ENCODE assay signal across 8 cellular contexts in genomic region chr2:113894156-113894743, GRCh38. TPM values are rescaled to one million over a fixed set of nuclear protein-coding genes. Genes with fewer than 3 reads are reported as not detected.
A peak's percentile ranks its signal among the peaks of the same experiment; 100 is the strongest.
DNase-seq lines count a peak whose midpoint lies in the region; ATAC-seq, FAIRE-seq and TF ChIP-seq lines count a peak whose summit lies in the region.

No MANE protein-coding gene starts in this region.

- H3K27me3 ChIP-seq in ACC112 (ENCODE audit: insufficient read depth, low read length) (no peaks in the 10 kb centered on the region), keratinocyte (ENCODE audit: control insufficient read depth, extremely low read depth, insufficient read depth, low read length) (no peaks in the 10 kb centered on the region)

- H3K27ac ChIP-seq in ACC112 (ENCODE audit: low read depth, low read length) (peak overlapping the region; percentile 65), HEK293 (ENCODE audit: extremely low read depth, low read depth, low read length) (peak overlapping the region; percentile 25; the same call in 1 of the 2 replicates), keratinocyte (ENCODE audit: control insufficient read depth, insufficient read depth, low read length) (peak overlapping the region; percentile 75)

- peak; percentile 88 for FAIRE-seq in keratinocyte (lab: Jason Lieb, UNC)

- no peaks in the 10 kb centered on the region for H3K27me3 Mint-ChIP-seq in activated CD4-positive, alpha-beta memory T cell treated with anti-CD3 and anti-CD28 coated beads for 36 hours

- H3K9me1 ChIP-seq in keratinocyte (ENCODE audit: control insufficient read depth, extremely low read depth, insufficient read depth, low read length) = peaks cover 5% of the 10 kb centered on the region

- H2AFZ ChIP-seq in ACC112 (ENCODE audit: low read length, unreplicated experiment) = no peak overlapping the region
- no peak overlapping the region for H2AFZ ChIP-seq in keratinocyte (ENCODE audit: control insufficient read depth, low read length)

- no peak for DNase-seq in activated CD4-positive, alpha-beta memory T cell treated with anti-CD3 and anti-CD28 coated beads for 36 hours
- DNase-seq in keratinocyte (ENCODE audit: low read depth, low spot score) (no peak), NCI-H1436 (lab: John Stamatoyannopoulos, UW) (no peak)

- H3K4me1 Mint-ChIP-seq in activated CD4-positive, alpha-beta memory T cell treated with anti-CD3 and anti-CD28 coated beads for 36 hours (ENCODE audit: low read depth) = peaks cover 72% of the 10 kb centered on the region

- H3K9me3 ChIP-seq in HEK293 (ENCODE audit: control insufficient read depth, insufficient read depth, low read depth, low read length) (no peaks in the 10 kb centered on the region), keratinocyte (ENCODE audit: control insufficient read depth, low read depth, low read length) (no peaks in the 10 kb centered on the region)

- H3K4me3 ChIP-seq in ACC112 (ENCODE audit: low read depth, low read length) (peak overlapping the region; percentile 57), HEK293 (ENCODE audit: low read depth, low read length) (no peak overlapping the region), keratinocyte (ENCODE audit: control insufficient read depth in 2 of 3, extremely low read depth in 1 of 3, insufficient read depth in 2 of 3, low read depth in 1 of 3, low read length in 3 of 3) (peak overlapping the region in 2 of 3 experiments; percentile 36 to 40)

- intact Hi-C loops in activated CD4-positive, alpha-beta memory T cell treated with anti-CD3 and anti-CD28 coated beads for 36 hours (cut with micrococcal nuclease) = loop anchor here (2.0 kb wide), 1 partner anchor 17 kb away; no protein-coding TSS in a partner anchor

- POLR2A ChIA-PET in HEK293 (lab: Yijun Ruan, JAX) = interaction anchor here (1.5 to 2.5 kb wide), 2 partner anchors 12 to 138 kb away, joined by 5 to 7 read pairs; partner anchors contain the start of gene SLC35F5
- POLR2A ChIA-PET in activated CD4-positive, alpha-beta memory T cell treated with anti-CD3 and anti-CD28 coated beads for 36 hours (lab: Charles Lee) = interaction anchor here (1.0 to 2.4 kb wide), 5 partner anchors 13 to 138 kb away, joined by 3 to 10 read pairs (median 7); partner anchors contain the start of gene SLC35F5

- H3K9ac ChIP-seq in keratinocyte (ENCODE audit: control insufficient read depth, extremely low read depth, insufficient read depth, low read length) = peak overlapping the region; percentile 57

- peak overlapping the region; percentile 89 for H3K4me3 Mint-ChIP-seq in activated CD4-positive, alpha-beta memory T cell treated with anti-CD3 and anti-CD28 coated beads for 36 hours

- H3K9me3 Mint-ChIP-seq in activated CD4-positive, alpha-beta memory T cell treated with anti-CD3 and anti-CD28 coated beads for 36 hours = no peaks in the 10 kb centered on the region

- peaks cover 92% of the 10 kb centered on the region for H3K79me2 ChIP-seq in ACC112 (ENCODE audit: control insufficient read depth, insufficient read depth, low read length, unreplicated experiment)
- H3K79me2 ChIP-seq in keratinocyte (ENCODE audit: control insufficient read depth, insufficient read depth, low read length) = peaks cover 93% of the 10 kb centered on the region

- dilution Hi-C loops in keratinocyte (cut with MboI; ENCODE audit: extremely low pct_ligation_motif_present, low sequenced_read_pairs) = no loop called here

- CTCF ChIA-PET in HEK293 (lab: Yijun Ruan, JAX) = interaction anchor here (0.6 to 0.9 kb wide), 4 partner anchors 25 to 193 kb away, joined by 3 to 4 read pairs (median 4); no protein-coding TSS in a partner anchor
- CTCF ChIA-PET in activated CD4-positive, alpha-beta memory T cell treated with anti-CD3 and anti-CD28 coated beads for 36 hours (lab: Charles Lee) = interaction anchor here (0.7 to 1.5 kb wide), 8 partner anchors 12 to 290 kb away, joined by 3 to 5 read pairs (median 3); partner anchors contain the start of gene SLC35F5

- TF ChIP-seq CTCF in HEK293 (tag by site-specific recombination; IDR thresholded peaks at IDR 0.05) (no peak), keratinocyte (optimal IDR thresholded peaks at IDR 0.05 in 1 of 3, IDR thresholded peaks at IDR 0.05 in 1 of 3, conservative IDR thresholded peaks at IDR 0.05 in 1 of 3; ENCODE audit: extremely low read depth in 1 of 3, insufficient read depth in 2 of 3, low read length in 3 of 3) (no peak)

- peak overlapping the region; percentile 94 for H3K27ac Mint-ChIP-seq in activated CD4-positive, alpha-beta memory T cell treated with anti-CD3 and anti-CD28 coated beads for 36 hours

- H3K4me2 ChIP-seq in keratinocyte (ENCODE audit: control insufficient read depth, extremely low read depth, insufficient read depth, low read depth, low read length) = peak overlapping the region; percentile 91

- peaks cover 49% of the 10 kb centered on the region for H3K36me3 Mint-ChIP-seq in activated CD4-positive, alpha-beta memory T cell treated with anti-CD3 and anti-CD28 coated beads for 36 hours

- ATAC-seq in GM18868 (IDR thresholded peaks at IDR 0.05; ENCODE audit: unreplicated experiment) (no peak), HG02571 (IDR thresholded peaks at IDR 0.05; ENCODE audit: unreplicated experiment) (no peak), GM18873 (IDR thresholded peaks at IDR 0.05; ENCODE audit: low FRiP score, unreplicated experiment) (no peak)

- no peaks in the 10 kb centered on the region for H3K36me3 ChIP-seq in ACC112 (ENCODE audit: insufficient read depth, low read length)
- no peaks in the 10 kb centered on the region for H3K36me3 ChIP-seq in HEK293 (ENCODE audit: control insufficient read depth in 2 of 2, insufficient read depth in 1 of 2, low read length in 2 of 2)
- H3K36me3 ChIP-seq in keratinocyte (ENCODE audit: control insufficient read depth in 2 of 2, extremely low read depth in 1 of 2, insufficient read depth in 2 of 2, low read length in 2 of 2) = peaks cover 0 to 2% of the 10 kb centered on the region in 2 experiments

- H3K4me1 ChIP-seq in ACC112 (ENCODE audit: control insufficient read depth, insufficient read depth, low read length, unreplicated experiment) (peaks cover 71% of the 10 kb centered on the region), HEK293 (ENCODE audit: control insufficient read depth, insufficient read depth, low read length) (peaks cover 40% of the 10 kb centered on the region), keratinocyte (ENCODE audit: control insufficient read depth, extremely low read depth, insufficient read depth, low read length) (peaks cover 48% of the 10 kb centered on the region)

- peaks cover 9% of the 10 kb centered on the region for H4K20me1 ChIP-seq in keratinocyte (ENCODE audit: control insufficient read depth, extremely low read depth, insufficient read depth, low read length)

TF ChIP-seq in HEK293, 187 proteins besides CTCF, POLR2A, EP300 and RAD21 (continues in another document):
- TF ChIP-seq ZNF223 (tag by site-specific recombination; IDR thresholded peaks at IDR 0.05) (no peak), ZNF2 (tag by site-specific recombination; IDR thresholded peaks at IDR 0.05) (no peak), ZNF37A (tag by site-specific recombination; IDR thresholded peaks at IDR 0.05) (no peak), ZNF558 (tag by site-specific recombination; IDR thresholded peaks at IDR 0.05) (0 out of 2 replicates have a peak, but pooled peaks have one; percentile 8), SP7 (tag by site-specific recombination; IDR thresholded peaks at IDR 0.05) (peak; percentile 50; the same call in 1 of the 2 replicates), ZEB2 (tag by site-specific recombination; IDR thresholded peaks at IDR 0.05) (peak; percentile 37; the same call in 1 of the 2 replicates), ZNF664 (tag by site-specific recombination; IDR thresholded peaks at IDR 0.05) (no peak), ZNF654 (tag by site-specific recombination; IDR thresholded peaks at IDR 0.05; ENCODE audit: low read depth) (no peak), MYNN (tag by site-specific recombination; IDR thresholded peaks at IDR 0.05; ENCODE audit: borderline replicate concordance) (no peak), PRDM6 (tag by site-specific recombination; IDR thresholded peaks at IDR 0.05) (peak; percentile 78), ZNF366 (tag by site-specific recombination; conservative IDR thresholded peaks at IDR 0.05) (peak; percentile 58)

RNA-seq across cellular contexts. Expression of gene ACTR3, which starts 4.4 kb away (rescaled TPM):
- total RNA-seq in activated CD4-positive, alpha-beta memory T cell treated with anti-CD3 and anti-CD28 coated beads for 36 hours = 100 to 1,000 TPM; 653 to 668 TPM
- polyA plus RNA-seq in keratinocyte = 230 to 340 TPM (median 232 TPM) in 3 replicates
- 221 TPM for polyA plus RNA-seq in keratinocyte (2011; ENCODE audit: low read depth)
- polyA plus RNA-seq in keratinocyte (2011; cell fraction: cytosol; rRNA removed) = 219 and 347 TPM in 2 replicates
- polyA plus RNA-seq in keratinocyte (2011; cell fraction: nucleus; rRNA removed) = 170 and 240 TPM in 2 replicates
- 159 and 232 TPM in 2 replicates for polyA plus RNA-seq in keratinocyte (2012; ENCODE audit: low replicate concordance)
- polyA minus RNA-seq in keratinocyte = 103 to 389 TPM (median 268 TPM) in 3 replicates
- 491 TPM for polyA minus RNA-seq in keratinocyte (2011; cell fraction: cytosol; rRNA and poly(A)+ RNA removed)
- polyA minus RNA-seq in keratinocyte (2011; cell fraction: nucleus; rRNA and poly(A)+ RNA removed) = 108 and 203 TPM in 2 replicates

Comparison
In these comparisons a context has a peak if more than half of its experiments do, and no peak if none do; other contexts are left out.
1. H3K27ac ChIP-seq: peak in every context shown above with its lines; median percentile 75 in keratinocyte; 65 in ACC112; 25 in HEK293.